ENCODE assay signal across 9 cellular contexts in genomic region chr19:48991823-48992570, GRCh38. TPM values are rescaled to one million over a fixed set of nuclear protein-coding genes. Genes with fewer than 3 reads are reported as not detected.
DNase-seq lines count a peak whose midpoint lies in the region; ATAC-seq and TF ChIP-seq lines count a peak whose summit lies in the region.
"Had no signal": no experiment of that assay in that cellular context is flagged by ENCODE, and none has a peak within 500 bp of the region (broad histone marks: within the 10 kb centered on the region; RNA-seq: fewer than 3 reads in every experiment).

No MANE protein-coding gene starts in this region.

- H3K36me3 Mint-ChIP-seq in activated CD4-positive, alpha-beta memory T cell treated with anti-CD3 and anti-CD28 coated beads for 36 hours = peaks cover 17% of the 10 kb centered on the region
- peaks cover 15% of the 10 kb centered on the region for H3K36me3 Mint-ChIP-seq in neural progenitor cell

- peak overlapping the region; percentile 95 for H3K4me3 ChIP-seq in fibroblast of villous mesenchyme (ENCODE audit: low read depth, low read length)
- peak overlapping the region; percentile 91 for H3K4me3 ChIP-seq in neural progenitor cell

- H3K4me1 ChIP-seq in neural progenitor cell = peaks cover 16% of the 10 kb centered on the region

- no peaks in the 10 kb centered on the region for H3K9me3 ChIP-seq in neural progenitor cell (ENCODE audit: low read depth)

- no peak overlapping the region for H2AFZ ChIP-seq in neural progenitor cell (replicated peaks)

- peak overlapping the region; percentile 71 for H3K9ac ChIP-seq in neural progenitor cell

- intact Hi-C loops in activated CD4-positive, alpha-beta memory T cell treated with anti-CD3 and anti-CD28 coated beads for 36 hours (cut with micrococcal nuclease) = loop anchor here (10.0 kb wide), 1 partner anchor 93 kb away; the partner anchor contains the start of gene SNRNP70

- H3K27me3 ChIP-seq in neural progenitor cell = no peaks in the 10 kb centered on the region

- no peaks in the 10 kb centered on the region for H3K27me3 Mint-ChIP-seq in activated CD4-positive, alpha-beta memory T cell treated with anti-CD3 and anti-CD28 coated beads for 36 hours
- H3K27me3 Mint-ChIP-seq in neural progenitor cell (ENCODE audit: insufficient read depth, low read depth) = peaks cover 4% of the 10 kb centered on the region

- no peaks in the 10 kb centered on the region for H3K9me3 Mint-ChIP-seq in activated CD4-positive, alpha-beta memory T cell treated with anti-CD3 and anti-CD28 coated beads for 36 hours
- H3K9me3 Mint-ChIP-seq in neural progenitor cell = no peaks in the 10 kb centered on the region

- POLR2A ChIA-PET in activated CD4-positive, alpha-beta memory T cell treated with anti-CD3 and anti-CD28 coated beads for 36 hours (lab: Charles Lee) = interaction anchor here (0.9 to 1.7 kb wide), 3 partner anchors 118 to 196 kb away, joined by 3 to 6 read pairs (median 5); no protein-coding TSS in a partner anchor

- peaks cover 44% of the 10 kb centered on the region for H3K4me1 Mint-ChIP-seq in activated CD4-positive, alpha-beta memory T cell treated with anti-CD3 and anti-CD28 coated beads for 36 hours (ENCODE audit: low read depth)
- peaks cover 28% of the 10 kb centered on the region for H3K4me1 Mint-ChIP-seq in neural progenitor cell

- CTCF ChIA-PET in activated CD4-positive, alpha-beta memory T cell treated with anti-CD3 and anti-CD28 coated beads for 36 hours (lab: Charles Lee) = interaction anchor here (0.9 to 2.9 kb wide), 7 partner anchors 8 to 207 kb away, joined by 3 to 41 read pairs (median 14); partner anchors contain the start of genes FTL and NUCB1

- peak overlapping the region; percentile 93 for H3K27ac Mint-ChIP-seq in activated CD4-positive, alpha-beta memory T cell treated with anti-CD3 and anti-CD28 coated beads for 36 hours
- peak overlapping the region; percentile 88 for H3K27ac Mint-ChIP-seq in neural progenitor cell

- H3K27ac ChIP-seq in C4-2B (peak overlapping the region; percentile 92), neural progenitor cell (peak overlapping the region; percentile 54)

- DNase-seq in HS-5 (ENCODE audit: low read depth) (peak; percentile 38), fibroblast of villous mesenchyme (ENCODE audit: low read depth) (peak; percentile 85), neural progenitor cell (ENCODE audit: low spot score) (peak; percentile 69), NCI-H524 (lab: John Stamatoyannopoulos, UW) (no peak), NCI-H2029 (lab: John Stamatoyannopoulos, UW) (no peak)
- DNase-seq in activated CD4-positive, alpha-beta memory T cell treated with anti-CD3 and anti-CD28 coated beads for 36 hours = no peak

- H3K4me2 ChIP-seq in neural progenitor cell = peak overlapping the region; percentile 92

- ATAC-seq in HG03354 (IDR thresholded peaks at IDR 0.05; ENCODE audit: poor library complexity, severe bottlenecking, unreplicated experiment) = no peak

- peaks cover 17% of the 10 kb centered on the region for H3F3A ChIP-seq in neural progenitor cell (ENCODE audit: low read depth)

- H3K36me3 ChIP-seq in neural progenitor cell = no peaks in the 10 kb centered on the region

- peaks cover 62% of the 10 kb centered on the region for H3K79me2 ChIP-seq in neural progenitor cell (ENCODE audit: low read depth)

- TF ChIP-seq CTCF in C4-2B (conservative IDR thresholded peaks at IDR 0.05) (no peak), fibroblast of villous mesenchyme (IDR thresholded peaks at IDR 0.05; ENCODE audit: insufficient read depth, low read depth, low read length) (no peak), neural progenitor cell (IDR thresholded peaks at IDR 0.05) (no peak)

- peaks cover 20% of the 10 kb centered on the region for H4K20me1 ChIP-seq in neural progenitor cell (ENCODE audit: low read depth)

- peak overlapping the region; percentile 96 for H3K4me3 Mint-ChIP-seq in activated CD4-positive, alpha-beta memory T cell treated with anti-CD3 and anti-CD28 coated beads for 36 hours
- peak overlapping the region; percentile 100 for H3K4me3 Mint-ChIP-seq in neural progenitor cell

RNA-seq across cellular contexts. Expression of gene GYS1, which starts 1.1 kb away (rescaled TPM):
- 10 to 100 TPM; 42.2 to 47.6 TPM for total RNA-seq in activated CD4-positive, alpha-beta memory T cell treated with anti-CD3 and anti-CD28 coated beads for 36 hours
- 39.6 and 43.2 TPM in 2 replicates for total RNA-seq in fibroblast of villous mesenchyme
- 17.7 and 38.7 TPM in 2 replicates for total RNA-seq in neural progenitor cell (ENCODE audit: low replicate concordance)

RNA-seq across cellular contexts. Expression of gene RUVBL2, which starts 1.7 kb away (rescaled TPM):
- 100 to 1,000 TPM; 107 to 109 TPM for total RNA-seq in activated CD4-positive, alpha-beta memory T cell treated with anti-CD3 and anti-CD28 coated beads for 36 hours
- 162 and 176 TPM in 2 replicates for total RNA-seq in fibroblast of villous mesenchyme
- 67.0 and 157 TPM in 2 replicates for total RNA-seq in neural progenitor cell (ENCODE audit: low replicate concordance)

RNA-seq across cellular contexts. Expression of gene LHB, which starts 24.9 kb away (rescaled TPM):
- under 1 TPM in 1 of 2 experiments, not detected in 1; 0.48 TPM for total RNA-seq in activated CD4-positive, alpha-beta memory T cell treated with anti-CD3 and anti-CD28 coated beads for 36 hours
- total RNA-seq in fibroblast of villous mesenchyme (0.32 TPM in 1 of 2 replicates, not detected in the other), neural progenitor cell (ENCODE audit: low replicate concordance) (not detected in 2 replicates)
- total RNA-seq: T-helper 1 cell treated with Interleukin-12 subunit alpha and Interleukin-12 subunit beta and Interleukin-4 antibody, amounts not matched to agents 30 ng/mL and 1 ng/mL, for 36 hours had no signal

RNA-seq across cellular contexts. Expression of gene FTL, which starts 26.9 kb away (rescaled TPM):
- total RNA-seq in activated CD4-positive, alpha-beta memory T cell treated with anti-CD3 and anti-CD28 coated beads for 36 hours = 100 to 1,000 TPM; 870 to 900 TPM
- total RNA-seq in fibroblast of villous mesenchyme (2,928 and 4,150 TPM in 2 replicates), neural progenitor cell (ENCODE audit: low replicate concordance) (989 and 1,798 TPM in 2 replicates)

RNA-seq across cellular contexts. Expression of gene CGB3, which starts 32.1 kb away (rescaled TPM):
- not detected for total RNA-seq in activated CD4-positive, alpha-beta memory T cell treated with anti-CD3 and anti-CD28 coated beads for 36 hours
- total RNA-seq in fibroblast of villous mesenchyme (not detected in 2 replicates), neural progenitor cell (ENCODE audit: low replicate concordance) (not detected in 2 replicates)
- total RNA-seq: T-helper 1 cell treated with Interleukin-12 subunit alpha and Interleukin-12 subunit beta and Interleukin-4 antibody, amounts not matched to agents 30 ng/mL and 1 ng/mL, for 36 hours had no signal

Comparison
In these comparisons a context has a peak if more than half of its experiments do, and no peak if none do; other contexts are left out.
1. DNase-seq: peak in HS-5 (single experiment), fibroblast of villous mesenchyme (single experiment) and neural progenitor cell (single experiment); none in activated CD4-positive, alpha-beta memory T cell treated with anti-CD3 and anti-CD28 coated beads for 36 hours (single experiment), NCI-H524 (0 of 2) and NCI-H2029 (single experiment).